In the genomic region with DNA sequence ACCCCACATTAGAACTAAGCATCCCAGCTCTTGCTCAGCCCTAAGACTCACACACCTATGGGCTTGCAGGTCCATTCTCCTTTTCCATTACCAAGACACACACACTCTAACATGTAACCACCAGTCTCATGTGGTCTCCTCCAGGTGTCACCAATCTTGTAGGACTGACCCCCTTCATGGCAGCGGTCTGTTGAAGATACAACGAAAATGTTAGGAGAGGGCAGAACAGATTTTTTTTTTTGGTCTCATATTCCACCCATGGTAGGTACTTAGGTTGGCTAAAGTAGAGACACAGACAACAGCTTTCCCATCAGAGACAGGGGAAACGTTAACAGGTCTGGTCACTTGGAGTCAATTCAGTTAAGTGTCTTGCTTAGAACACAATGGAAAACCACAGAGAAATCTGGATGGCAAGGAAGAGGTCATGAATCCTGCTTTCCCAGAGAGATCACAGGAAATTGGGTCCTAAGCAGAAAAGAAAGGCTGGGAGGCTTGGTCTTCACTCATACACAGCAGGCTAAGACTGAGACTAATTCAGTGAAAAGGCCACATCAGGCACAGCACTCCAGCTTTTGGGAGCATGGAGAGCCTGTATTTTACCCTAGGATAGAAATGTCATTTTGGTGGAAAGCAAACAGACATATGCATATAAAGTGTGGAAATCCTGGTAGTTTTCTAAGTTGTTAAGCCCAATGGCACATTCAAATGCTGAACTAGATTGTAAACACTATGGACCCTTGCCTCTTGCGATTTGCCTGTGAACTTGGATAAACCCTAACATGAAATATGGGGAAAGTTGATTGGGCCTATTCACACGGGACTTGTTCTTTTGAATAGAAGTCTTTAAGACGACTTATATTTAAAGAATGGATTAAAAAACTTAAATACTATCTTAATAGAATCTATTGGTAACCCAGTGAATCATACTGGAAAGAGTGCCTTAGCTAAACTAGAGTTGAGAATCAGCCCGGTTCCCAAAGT, we compare ENCODE assay signal across 1 cellular context.
TF ChIP-seq lines count a peak whose summit lies in the region.

No MANE protein-coding gene starts in this region.

TF ChIP-seq in HepG2, 621 proteins besides CTCF, POLR2A, EP300 and RAD21 (continued from another document and continues in another):
- TF ChIP-seq ZBTB1 (CRISPR knock-in tag; IDR thresholded peaks at IDR 0.05; ENCODE audit: borderline replicate concordance) (no peak), IKZF4 (CRISPR knock-in tag; IDR thresholded peaks at IDR 0.05; ENCODE audit: borderline replicate concordance, low read depth, not compliant biosample characterization) (no peak), RXRB (CRISPR knock-in tag; IDR thresholded peaks at IDR 0.05; ENCODE audit: borderline replicate concordance) (no peak; the same call in 1 of the 2 replicates), ZNF484 (CRISPR knock-in tag; IDR thresholded peaks at IDR 0.05; ENCODE audit: borderline replicate concordance, low read depth) (no peak), HMG20B (CRISPR knock-in tag; conservative IDR thresholded peaks at IDR 0.05) (no peak), NR2F1 (CRISPR knock-in tag; IDR thresholded peaks at IDR 0.05) (no peak), ZNF615 (CRISPR knock-in tag; IDR thresholded peaks at IDR 0.05; ENCODE audit: borderline replicate concordance) (peak; percentile 67; the same call in 1 of the 2 replicates), ATF6 (CRISPR knock-in tag; conservative IDR thresholded peaks at IDR 0.05) (no peak), NR0B2 (CRISPR knock-in tag; IDR thresholded peaks at IDR 0.05) (no peak), SP5 (CRISPR knock-in tag; IDR thresholded peaks at IDR 0.05; ENCODE audit: borderline replicate concordance, low read depth) (no peak), ZFP36L1 (CRISPR knock-in tag; IDR thresholded peaks at IDR 0.05) (no peak; the same call in 1 of the 2 replicates), GATA4 (IDR thresholded peaks at IDR 0.05; ENCODE audit: borderline replicate concordance, low read depth) (peak; percentile 12; the same call in 1 of the 2 replicates), ZNF451 (CRISPR knock-in tag; IDR thresholded peaks at IDR 0.05) (no peak), IKZF5 (CRISPR knock-in tag; IDR thresholded peaks at IDR 0.05) (no peak; the same call in none of the 2 replicates), TSC22D2 (CRISPR knock-in tag; IDR thresholded peaks at IDR 0.05; ENCODE audit: borderline replicate concordance) (peak; percentile 27; the same call in 1 of the 2 replicates), ZFY (CRISPR knock-in tag; IDR thresholded peaks at IDR 0.05) (no peak), ZSCAN31 (CRISPR knock-in tag; IDR thresholded peaks at IDR 0.05; ENCODE audit: low read depth) (peak; percentile 30; the same call in 1 of the 2 replicates), HDAC6 (IDR thresholded peaks at IDR 0.05; ENCODE audit: low read depth, low read length) (no peak), ZNF580 (CRISPR knock-in tag; IDR thresholded peaks at IDR 0.05; ENCODE audit: borderline replicate concordance, low read depth) (0 out of 2 replicates have a peak, but pooled peaks have one; percentile 32), ZNF3 (CRISPR knock-in tag; IDR thresholded peaks at IDR 0.05) (no peak), PHF5A (CRISPR knock-in tag; IDR thresholded peaks at IDR 0.05; ENCODE audit: low read depth, unreplicated experiment) (peak; percentile 53), U2AF1 (optimal IDR thresholded peaks at IDR 0.05; ENCODE audit: low read depth, low read length) (peak; percentile 67), STAT5B (CRISPR knock-in tag; IDR thresholded peaks at IDR 0.05) (no peak), ZNF644 (CRISPR knock-in tag; IDR thresholded peaks at IDR 0.05; ENCODE audit: low read depth) (0 out of 2 replicates have a peak, but pooled peaks have one; percentile 28), ZNF337 (CRISPR knock-in tag; IDR thresholded peaks at IDR 0.05; ENCODE audit: borderline replicate concordance, low read depth) (peak; percentile 68; the same call in 1 of the 2 replicates), MLXIP (CRISPR knock-in tag; IDR thresholded peaks at IDR 0.05; ENCODE audit: borderline replicate concordance) (no peak), NFATC3 (CRISPR knock-in tag; IDR thresholded peaks at IDR 0.05) (no peak), ZNF431 (CRISPR knock-in tag; IDR thresholded peaks at IDR 0.05; ENCODE audit: borderline replicate concordance, low read depth) (no peak), MLLT10 (CRISPR knock-in tag; IDR thresholded peaks at IDR 0.05) (0 out of 2 replicates have a peak, but pooled peaks have one; percentile 41), FUBP1 (CRISPR knock-in tag; IDR thresholded peaks at IDR 0.05; ENCODE audit: borderline replicate concordance) (no peak; the same call in 1 of the 2 replicates), MTA3 (CRISPR knock-in tag; IDR thresholded peaks at IDR 0.05) (no peak), ZNF138 (CRISPR knock-in tag; IDR thresholded peaks at IDR 0.05; ENCODE audit: low read depth) (no peak; the same call in 1 of the 2 replicates), PBX3 (CRISPR knock-in tag; IDR thresholded peaks at IDR 0.05; ENCODE audit: borderline replicate concordance) (no peak), ZNF678 (CRISPR knock-in tag; IDR thresholded peaks at IDR 0.05) (no peak), PCBP1 (IDR thresholded peaks at IDR 0.05; ENCODE audit: borderline replicate concordance, low read depth, low read length) (no peak)
- TF ChIP-seq, protein P1, sequence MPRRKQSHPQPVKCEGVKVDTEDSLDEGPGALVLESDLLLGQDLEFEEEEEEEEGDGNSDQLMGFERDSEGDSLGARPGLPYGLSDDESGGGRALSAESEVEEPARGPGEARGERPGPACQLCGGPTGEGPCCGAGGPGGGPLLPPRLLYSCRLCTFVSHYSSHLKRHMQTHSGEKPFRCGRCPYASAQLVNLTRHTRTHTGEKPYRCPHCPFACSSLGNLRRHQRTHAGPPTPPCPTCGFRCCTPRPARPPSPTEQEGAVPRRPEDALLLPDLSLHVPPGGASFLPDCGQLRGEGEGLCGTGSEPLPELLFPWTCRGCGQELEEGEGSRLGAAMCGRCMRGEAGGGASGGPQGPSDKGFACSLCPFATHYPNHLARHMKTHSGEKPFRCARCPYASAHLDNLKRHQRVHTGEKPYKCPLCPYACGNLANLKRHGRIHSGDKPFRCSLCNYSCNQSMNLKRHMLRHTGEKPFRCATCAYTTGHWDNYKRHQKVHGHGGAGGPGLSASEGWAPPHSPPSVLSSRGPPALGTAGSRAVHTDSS (CRISPR knock-in tag; conservative IDR thresholded peaks at IDR 0.05): no peak
- TF ChIP-seq, protein P2, sequence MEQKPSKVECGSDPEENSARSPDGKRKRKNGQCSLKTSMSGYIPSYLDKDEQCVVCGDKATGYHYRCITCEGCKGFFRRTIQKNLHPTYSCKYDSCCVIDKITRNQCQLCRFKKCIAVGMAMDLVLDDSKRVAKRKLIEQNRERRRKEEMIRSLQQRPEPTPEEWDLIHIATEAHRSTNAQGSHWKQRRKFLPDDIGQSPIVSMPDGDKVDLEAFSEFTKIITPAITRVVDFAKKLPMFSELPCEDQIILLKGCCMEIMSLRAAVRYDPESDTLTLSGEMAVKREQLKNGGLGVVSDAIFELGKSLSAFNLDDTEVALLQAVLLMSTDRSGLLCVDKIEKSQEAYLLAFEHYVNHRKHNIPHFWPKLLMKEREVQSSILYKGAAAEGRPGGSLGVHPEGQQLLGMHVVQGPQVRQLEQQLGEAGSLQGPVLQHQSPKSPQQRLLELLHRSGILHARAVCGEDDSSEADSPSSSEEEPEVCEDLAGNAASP (CRISPR knock-in tag; IDR thresholded peaks at IDR 0.05; ENCODE audit: borderline replicate concordance): 0 out of 2 replicates have a peak, but pooled peaks have one; percentile 42
- TF ChIP-seq, protein P3, sequence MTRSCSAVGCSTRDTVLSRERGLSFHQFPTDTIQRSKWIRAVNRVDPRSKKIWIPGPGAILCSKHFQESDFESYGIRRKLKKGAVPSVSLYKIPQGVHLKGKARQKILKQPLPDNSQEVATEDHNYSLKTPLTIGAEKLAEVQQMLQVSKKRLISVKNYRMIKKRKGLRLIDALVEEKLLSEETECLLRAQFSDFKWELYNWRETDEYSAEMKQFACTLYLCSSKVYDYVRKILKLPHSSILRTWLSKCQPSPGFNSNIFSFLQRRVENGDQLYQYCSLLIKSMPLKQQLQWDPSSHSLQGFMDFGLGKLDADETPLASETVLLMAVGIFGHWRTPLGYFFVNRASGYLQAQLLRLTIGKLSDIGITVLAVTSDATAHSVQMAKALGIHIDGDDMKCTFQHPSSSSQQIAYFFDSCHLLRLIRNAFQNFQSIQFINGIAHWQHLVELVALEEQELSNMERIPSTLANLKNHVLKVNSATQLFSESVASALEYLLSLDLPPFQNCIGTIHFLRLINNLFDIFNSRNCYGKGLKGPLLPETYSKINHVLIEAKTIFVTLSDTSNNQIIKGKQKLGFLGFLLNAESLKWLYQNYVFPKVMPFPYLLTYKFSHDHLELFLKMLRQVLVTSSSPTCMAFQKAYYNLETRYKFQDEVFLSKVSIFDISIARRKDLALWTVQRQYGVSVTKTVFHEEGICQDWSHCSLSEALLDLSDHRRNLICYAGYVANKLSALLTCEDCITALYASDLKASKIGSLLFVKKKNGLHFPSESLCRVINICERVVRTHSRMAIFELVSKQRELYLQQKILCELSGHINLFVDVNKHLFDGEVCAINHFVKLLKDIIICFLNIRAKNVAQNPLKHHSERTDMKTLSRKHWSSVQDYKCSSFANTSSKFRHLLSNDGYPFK (CRISPR knock-in tag; IDR thresholded peaks at IDR 0.05; ENCODE audit: borderline replicate concordance): no peak
